In genomic region chr16:88857728-88858339, GRCh38 we compare ENCODE assay signal across 9 cellular contexts. TPM values are rescaled to one million over a fixed set of nuclear protein-coding genes. Genes with fewer than 3 reads are reported as not detected.
A peak's percentile ranks its signal among the peaks of the same experiment; 100 is the strongest.
DNase-seq lines count a peak whose midpoint lies in the region; ATAC-seq and TF ChIP-seq lines count a peak whose summit lies in the region.
"Had no signal": no experiment of that assay in that cellular context is flagged by ENCODE, and none has a peak within 500 bp of the region (broad histone marks: within the 10 kb centered on the region; RNA-seq: fewer than 3 reads in every experiment).

No MANE protein-coding gene starts in this region.

- intact Hi-C loops in sigmoid colon (cut with DNase I): loop anchor here (1.0 to 5.0 kb wide), 3 partner anchors 47 to 359 kb away; partner anchors contain the start of genes APRT and ZNF778

- H3K79me2 ChIP-seq in KMS-11 (ENCODE audit: insufficient read depth, low read depth): no peaks in the 10 kb centered on the region; the same call in 1 of the 2 replicates

- H3K9me3 ChIP-seq in iPS DF 6.9 (ENCODE audit: control insufficient read depth, insufficient read depth, low read length) (no peaks in the 10 kb centered on the region), sigmoid colon (no peaks in the 10 kb centered on the region)

- H3K27ac ChIP-seq in KMS-11 (no peak overlapping the region), iPS DF 6.9 (ENCODE audit: low read length) (no peak overlapping the region), sigmoid colon (peak overlapping the region; percentile 77 to 88 (median 82))

- H3K27me3 ChIP-seq in KMS-11 (ENCODE audit: insufficient read depth, low read depth) (no peaks in the 10 kb centered on the region), iPS DF 6.9 (ENCODE audit: control insufficient read depth, insufficient read depth, low read length) (no peaks in the 10 kb centered on the region), sigmoid colon (no peaks in the 10 kb centered on the region)

- WGBS in iPS DF 6.9 (ENCODE audit: insufficient coverage, insufficient read length): no CpG with 5 or more reads among the region's 12 CpGs
- 13 to 14% methylated on average over 12 of the region's 12 CpGs for WGBS in sigmoid colon, 2 donors

- peak overlapping the region; percentile 81 for H2AFZ ChIP-seq in KMS-11 (ENCODE audit: low read depth)

- in situ Hi-C loops in astrocyte of the cerebellum (cut with HindIII; ENCODE audit: low sequenced_read_pairs): loop anchor here (25.0 kb wide), 1 partner anchor 96 kb away; no protein-coding TSS in a partner anchor

- H3K9ac ChIP-seq in KMS-11: peak overlapping the region; percentile 63

- TF ChIP-seq CTCF in KMS-11 (conservative IDR thresholded peaks at IDR 0.05; ENCODE audit: low read depth, low read length): peak; percentile 66; the same call in 1 of the 2 replicates
- peak; percentile 81 for TF ChIP-seq CTCF in astrocyte of the cerebellum (IDR thresholded peaks at IDR 0.05; ENCODE audit: low read depth, low read length, missing control alignments)
- TF ChIP-seq CTCF in sigmoid colon (IDR thresholded peaks at IDR 0.05): peak; percentile 42 to 58 (median 52)

- peak; percentile 36 for ATAC-seq in GM18907 (IDR thresholded peaks at IDR 0.05; ENCODE audit: unreplicated experiment)

- H4K20me1 ChIP-seq in KMS-11 (ENCODE audit: insufficient read depth): no peaks in the 10 kb centered on the region

- H3K4me1 ChIP-seq in KMS-11 (ENCODE audit: low read depth, poor library complexity, severe bottlenecking) (peaks cover 7% of the 10 kb centered on the region), iPS DF 6.9 (ENCODE audit: control insufficient read depth, insufficient read depth, low read length) (peaks cover 4% of the 10 kb centered on the region), sigmoid colon (peaks cover 0 to 27% (median 20%) of the 10 kb centered on the region in 4 donors)

- no peak for TF ChIP-seq POLR2A in sigmoid colon (IDR thresholded peaks at IDR 0.05)

- H3K4me3 ChIP-seq in KMS-11 (IDR thresholded peaks at IDR 0.05; ENCODE audit: insufficient read depth, low read depth, low read length) (peak overlapping the region; percentile 73), astrocyte of the cerebellum (ENCODE audit: low read depth, low read length) (peak overlapping the region; percentile 80), iPS DF 6.9 (ENCODE audit: low read length) (peak overlapping the region; percentile 96), sigmoid colon (peak overlapping the region; percentile 70 to 95 (median 80))

- peak; percentile 91 for DNase-seq in AG20443 (ENCODE audit: low spot score)
- DNase-seq in T-helper 22 cell (ENCODE audit: low read depth): peak; percentile 43
- peak; percentile 51 for DNase-seq in astrocyte of the cerebellum (ENCODE audit: low read depth)
- no peak for DNase-seq in iPS DF 6.9 (ENCODE audit: low read depth, low spot score)
- DNase-seq in sigmoid colon: peak; percentile 88
- DNase-seq in cerebellar nuclear complex (lab: John Stamatoyannopoulos, UW): no peak

- H3K4me2 ChIP-seq in KMS-11: peak overlapping the region; percentile 86

- no peak for TF ChIP-seq EP300 in sigmoid colon (IDR thresholded peaks at IDR 0.05)

- H3K36me3 ChIP-seq in KMS-11 (ENCODE audit: insufficient read depth) (no peaks in the 10 kb centered on the region; the same call in 1 of the 2 replicates), iPS DF 6.9 (ENCODE audit: control insufficient read depth, insufficient read depth, low read length) (peaks cover 20% of the 10 kb centered on the region), sigmoid colon (peaks cover 20 to 44% (median 26%) of the 10 kb centered on the region in 4 donors)

RNA-seq across cellular contexts. Expression of gene TRAPPC2L, which starts 0.9 kb away (rescaled TPM):
- 10 to 100 TPM; 30.7 to 42.1 (median 39.3) TPM for total RNA-seq in sigmoid colon
- polyA plus RNA-seq in sigmoid colon: 10 to 100 TPM; 42.1 to 56.5 (median 46.0) TPM

RNA-seq across cellular contexts. Expression of gene GALNS, which starts 1.1 kb away (rescaled TPM):
- total RNA-seq in sigmoid colon: 10 to 100 TPM in 3 of 4 donors, 1 to 10 TPM in 1; 6.7 to 50.4 (median 11.4) TPM
- polyA plus RNA-seq in sigmoid colon: 10 to 100 TPM in 1 of 3 donors, 1 to 10 TPM in 2; 6.2 to 32.4 (median 9.0) TPM

RNA-seq across cellular contexts. Expression of gene PABPN1L, which starts 8.6 kb away (rescaled TPM):
- not detected for total RNA-seq in sigmoid colon
- polyA plus RNA-seq in sigmoid colon: under 1 TPM in 1 of 3 donors, not detected in 2; 0.15 TPM
- total RNA-seq: T-helper 2 cell treated with Interferon-gamma antibody and Interleukin-4, amounts not matched to agents 100 ng/mL and 5 ng/mL, for 36 hours had no signal

RNA-seq across cellular contexts. Expression of gene APRT, which starts 46.1 kb away (rescaled TPM):
- 10 to 100 TPM; 56.6 to 78.3 (median 62.5) TPM for total RNA-seq in sigmoid colon
- polyA plus RNA-seq in sigmoid colon: 100 to 1,000 TPM; 245 to 329 (median 294) TPM

RNA-seq across cellular contexts. Expression of gene CDT1, which starts 54.2 kb away (rescaled TPM):
- total RNA-seq in sigmoid colon: 1 to 10 TPM in 1 of 4 donors, under 1 TPM in 2, not detected in 1; 0.71 to 3.0 (median 0.81) TPM
- polyA plus RNA-seq in sigmoid colon: 10 to 100 TPM in 1 of 3 donors, 1 to 10 TPM in 2; 3.6 to 17.4 (median 6.9) TPM

Comparison
In these comparisons a context has a peak if more than half of its experiments do, and no peak if none do; other contexts are left out.
1. DNase-seq: peak in AG20443 (single experiment), T-helper 22 cell (single experiment), astrocyte of the cerebellum (single experiment) and sigmoid colon (single experiment); none in iPS DF 6.9 (single experiment) and cerebellar nuclear complex (0 of 2).
2. H3K27ac ChIP-seq: peak in sigmoid colon (4 of 4); none in KMS-11 (single experiment) and iPS DF 6.9 (single experiment).
3. Peak in every context shown above with its lines, with median percentiles within 50 percentile points of each other: H3K4me3 ChIP-seq and CTCF ChIP-seq.